Comparison of ENCODE assay signal across 1 cellular context in the genomic region with DNA sequence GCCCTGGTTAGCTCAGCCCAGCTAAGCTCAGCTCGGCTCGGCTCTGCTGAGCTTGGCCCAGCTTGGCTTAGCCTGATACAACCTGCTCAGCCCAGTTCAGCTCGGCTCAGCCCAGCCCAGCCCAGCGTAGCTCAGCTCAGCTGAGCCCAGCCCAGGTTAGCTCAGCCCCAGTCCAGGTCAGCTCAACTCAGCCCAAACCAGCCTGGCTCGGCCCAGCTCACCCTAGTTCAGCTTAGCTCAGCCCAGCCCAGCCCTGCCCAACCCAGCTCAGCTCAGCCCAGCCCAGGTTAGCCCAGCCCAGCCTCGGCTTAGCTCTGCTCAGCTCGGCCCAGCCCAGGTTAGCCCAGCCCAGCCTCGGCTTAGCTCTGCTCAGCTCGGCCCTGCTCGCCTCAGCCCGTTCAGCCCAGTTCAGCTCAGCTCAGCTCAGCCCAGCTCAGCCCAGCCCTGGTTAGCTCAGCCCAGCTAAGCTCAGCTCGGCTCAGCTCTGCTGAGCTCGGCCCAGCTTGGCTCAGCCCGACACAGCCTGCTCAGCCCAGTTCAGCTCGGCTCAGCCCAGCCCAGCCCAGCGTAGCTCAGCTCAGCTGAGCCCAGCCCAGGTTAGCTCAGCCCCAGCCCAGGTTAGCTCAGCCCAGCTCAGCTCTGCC.
TF ChIP-seq lines count a peak whose summit lies in the region.

No MANE protein-coding gene starts in this region.

TF ChIP-seq in GM12878, 131 proteins besides CTCF, POLR2A, EP300 and RAD21:
- TF ChIP-seq, protein P1, sequence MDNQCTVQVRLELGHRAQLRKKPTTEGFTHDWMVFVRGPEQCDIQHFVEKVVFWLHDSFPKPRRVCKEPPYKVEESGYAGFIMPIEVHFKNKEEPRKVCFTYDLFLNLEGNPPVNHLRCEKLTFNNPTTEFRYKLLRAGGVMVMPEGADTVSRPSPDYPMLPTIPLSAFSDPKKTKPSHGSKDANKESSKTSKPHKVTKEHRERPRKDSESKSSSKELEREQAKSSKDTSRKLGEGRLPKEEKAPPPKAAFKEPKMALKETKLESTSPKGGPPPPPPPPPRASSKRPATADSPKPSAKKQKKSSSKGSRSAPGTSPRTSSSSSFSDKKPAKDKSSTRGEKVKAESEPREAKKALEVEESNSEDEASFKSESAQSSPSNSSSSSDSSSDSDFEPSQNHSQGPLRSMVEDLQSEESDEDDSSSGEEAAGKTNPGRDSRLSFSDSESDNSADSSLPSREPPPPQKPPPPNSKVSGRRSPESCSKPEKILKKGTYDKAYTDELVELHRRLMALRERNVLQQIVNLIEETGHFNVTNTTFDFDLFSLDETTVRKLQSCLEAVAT (IDR thresholded peaks at IDR 0.05) = peak; percentile 85
- TF ChIP-seq POLR2AphosphoS5 (IDR thresholded peaks at IDR 0.05; ENCODE audit: low read length) (peak; percentile 72), LARP7 (IDR thresholded peaks at IDR 0.05) (peak; percentile 96), BACH1 (IDR thresholded peaks at IDR 0.05; ENCODE audit: borderline replicate concordance) (peak; percentile 23; the same call in 1 of the 2 replicates), POLR2AphosphoS2 (IDR thresholded peaks at IDR 0.05; ENCODE audit: low read depth, low read length) (peak; percentile 71)
- TF ChIP-seq, protein P2, sequence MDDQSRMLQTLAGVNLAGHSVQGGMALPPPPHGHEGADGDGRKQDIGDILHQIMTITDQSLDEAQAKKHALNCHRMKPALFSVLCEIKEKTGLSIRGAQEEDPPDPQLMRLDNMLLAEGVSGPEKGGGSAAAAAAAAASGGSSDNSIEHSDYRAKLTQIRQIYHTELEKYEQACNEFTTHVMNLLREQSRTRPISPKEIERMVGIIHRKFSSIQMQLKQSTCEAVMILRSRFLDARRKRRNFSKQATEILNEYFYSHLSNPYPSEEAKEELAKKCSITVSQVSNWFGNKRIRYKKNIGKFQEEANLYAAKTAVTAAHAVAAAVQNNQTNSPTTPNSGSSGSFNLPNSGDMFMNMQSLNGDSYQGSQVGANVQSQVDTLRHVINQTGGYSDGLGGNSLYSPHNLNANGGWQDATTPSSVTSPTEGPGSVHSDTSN (IDR thresholded peaks at IDR 0.05; ENCODE audit: insufficient replicate concordance, low read depth, low read length) = peak; percentile 21
- TF ChIP-seq, protein P3, sequence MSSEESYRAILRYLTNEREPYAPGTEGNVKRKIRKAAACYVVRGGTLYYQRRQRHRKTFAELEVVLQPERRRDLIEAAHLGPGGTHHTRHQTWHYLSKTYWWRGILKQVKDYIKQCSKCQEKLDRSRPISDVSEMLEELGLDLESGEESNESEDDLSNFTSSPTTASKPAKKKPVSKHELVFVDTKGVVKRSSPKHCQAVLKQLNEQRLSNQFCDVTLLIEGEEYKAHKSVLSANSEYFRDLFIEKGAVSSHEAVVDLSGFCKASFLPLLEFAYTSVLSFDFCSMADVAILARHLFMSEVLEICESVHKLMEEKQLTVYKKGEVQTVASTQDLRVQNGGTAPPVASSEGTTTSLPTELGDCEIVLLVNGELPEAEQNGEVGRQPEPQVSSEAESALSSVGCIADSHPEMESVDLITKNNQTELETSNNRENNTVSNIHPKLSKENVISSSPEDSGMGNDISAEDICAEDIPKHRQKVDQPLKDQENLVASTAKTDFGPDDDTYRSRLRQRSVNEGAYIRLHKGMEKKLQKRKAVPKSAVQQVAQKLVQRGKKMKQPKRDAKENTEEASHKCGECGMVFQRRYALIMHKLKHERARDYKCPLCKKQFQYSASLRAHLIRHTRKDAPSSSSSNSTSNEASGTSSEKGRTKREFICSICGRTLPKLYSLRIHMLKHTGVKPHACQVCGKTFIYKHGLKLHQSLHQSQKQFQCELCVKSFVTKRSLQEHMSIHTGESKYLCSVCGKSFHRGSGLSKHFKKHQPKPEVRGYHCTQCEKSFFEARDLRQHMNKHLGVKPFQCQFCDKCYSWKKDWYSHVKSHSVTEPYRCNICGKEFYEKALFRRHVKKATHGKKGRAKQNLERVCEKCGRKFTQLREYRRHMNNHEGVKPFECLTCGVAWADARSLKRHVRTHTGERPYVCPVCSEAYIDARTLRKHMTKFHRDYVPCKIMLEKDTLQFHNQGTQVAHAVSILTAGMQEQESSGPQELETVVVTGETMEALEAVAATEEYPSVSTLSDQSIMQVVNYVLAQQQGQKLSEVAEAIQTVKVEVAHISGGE (CRISPR knock-in tag; IDR thresholded peaks at IDR 0.05) = 0 out of 2 replicates have a peak, but pooled peaks have one; percentile 29
